In the genomic region with DNA sequence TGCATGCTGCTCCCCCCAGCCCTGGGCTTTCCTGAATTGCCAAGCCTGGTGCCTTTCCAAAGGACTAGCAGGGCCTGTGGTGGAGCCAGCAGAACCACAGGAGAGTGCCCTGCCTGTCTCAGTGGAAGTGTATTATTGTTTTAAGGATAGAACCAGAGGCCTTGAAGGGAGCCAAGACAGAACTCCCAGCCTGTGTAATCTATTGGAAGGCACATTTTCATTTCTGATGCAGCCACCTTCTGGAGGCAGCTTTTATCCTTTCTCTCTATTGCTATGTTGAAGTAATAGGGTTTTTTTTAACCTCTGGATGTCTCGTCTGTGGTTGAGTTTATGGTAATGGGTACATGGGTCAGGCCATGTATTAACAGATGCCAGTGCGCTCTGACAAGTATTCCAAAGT, we compare ENCODE assay signal across 22 cellular contexts. TPM values are rescaled to one million over a fixed set of nuclear protein-coding genes. Genes with fewer than 3 reads are reported as not detected.
"Had no signal": no experiment of that assay in that cellular context is flagged by ENCODE, and none has a peak within 500 bp of the region (broad histone marks: within the 10 kb centered on the region; RNA-seq: fewer than 3 reads in every experiment).

No MANE protein-coding gene starts in this region.

- ATAC-seq: activated CD4-positive, alpha-beta T cell treated with anti-CD3 and anti-CD28 coated beads for 36 hours; heart right ventricle; left lobe of liver; lower lobe of right lung; pancreas had no signal

- H3K27me3 ChIP-seq: esophagus squamous epithelium, heart right ventricle, pancreas, spleen, tibial nerve had no signal

- H3K4me3 Mint-ChIP-seq: activated CD4-positive, alpha-beta T cell treated with anti-CD3 and anti-CD28 coated beads for 36 hours; neural crest cell; T-helper 1 cell treated with Interleukin-12 subunit alpha and Interleukin-12 subunit beta and Interleukin-4 antibody, amounts not matched to agents 30 μg/mL and 1 μg/mL, for 36 hours had no signal

- H3K4me1 Mint-ChIP-seq: activated CD4-positive, alpha-beta T cell treated with anti-CD3 and anti-CD28 coated beads for 36 hours; neural crest cell had no signal

- H3K27ac Mint-ChIP-seq: activated CD4-positive, alpha-beta T cell treated with anti-CD3 and anti-CD28 coated beads for 36 hours; T-helper 1 cell treated with Interleukin-12 subunit alpha and Interleukin-12 subunit beta and Interleukin-4 antibody, amounts not matched to agents 30 μg/mL and 1 μg/mL, for 36 hours had no signal

- H3K4me3 ChIP-seq: esophagus squamous epithelium, heart right ventricle, lower lobe of right lung, pancreas, prostate gland, spleen, tibial nerve had no signal

- H3K9me3 ChIP-seq: esophagus squamous epithelium, heart right ventricle, lower lobe of right lung, pancreas, prostate gland, SK-N-SH, spleen, tibial nerve had no signal

- H3K4me1 ChIP-seq: esophagus squamous epithelium, heart right ventricle, lower lobe of right lung, pancreas, prostate gland, spleen, tibial nerve had no signal

- DNase-seq: activated CD4-positive, alpha-beta T cell treated with anti-CD3 and anti-CD28 coated beads for 36 hours; activated CD4-positive, CD25-positive, alpha-beta regulatory T cell; activated CD8-positive, alpha-beta memory T cell treated with anti-CD3 and anti-CD28 coated beads for 24 hours; effector CD8-positive, alpha-beta T cell; esophagus squamous epithelium; foreskin melanocyte; heart right ventricle; lower lobe of right lung; nucleus accumbens; pancreas; SK-N-SH; spleen; stimulated activated naive CD4-positive, alpha-beta T cell; SW 1271 had no signal

- H3K27ac ChIP-seq: epithelial cell of prostate, esophagus squamous epithelium, heart right ventricle, lower lobe of right lung, pancreas, prostate gland had no signal

- H3K27me3 Mint-ChIP-seq: activated CD4-positive, alpha-beta T cell treated with anti-CD3 and anti-CD28 coated beads for 36 hours had no signal

- H3K9me3 Mint-ChIP-seq: neural crest cell; T-helper 1 cell treated with Interleukin-12 subunit alpha and Interleukin-12 subunit beta and Interleukin-4 antibody, amounts not matched to agents 30 μg/mL and 1 μg/mL, for 36 hours had no signal

RNA-seq across cellular contexts. Expression of gene CDHR2, which starts 41.2 kb away (rescaled TPM):
- total RNA-seq: glomerular endothelial cell, neural crest cell, tibial nerve, ureter had no signal
- polyA plus RNA-seq: SK-N-SH had no signal
